ENCODE assay signal across 8 cellular contexts in the genomic region with DNA sequence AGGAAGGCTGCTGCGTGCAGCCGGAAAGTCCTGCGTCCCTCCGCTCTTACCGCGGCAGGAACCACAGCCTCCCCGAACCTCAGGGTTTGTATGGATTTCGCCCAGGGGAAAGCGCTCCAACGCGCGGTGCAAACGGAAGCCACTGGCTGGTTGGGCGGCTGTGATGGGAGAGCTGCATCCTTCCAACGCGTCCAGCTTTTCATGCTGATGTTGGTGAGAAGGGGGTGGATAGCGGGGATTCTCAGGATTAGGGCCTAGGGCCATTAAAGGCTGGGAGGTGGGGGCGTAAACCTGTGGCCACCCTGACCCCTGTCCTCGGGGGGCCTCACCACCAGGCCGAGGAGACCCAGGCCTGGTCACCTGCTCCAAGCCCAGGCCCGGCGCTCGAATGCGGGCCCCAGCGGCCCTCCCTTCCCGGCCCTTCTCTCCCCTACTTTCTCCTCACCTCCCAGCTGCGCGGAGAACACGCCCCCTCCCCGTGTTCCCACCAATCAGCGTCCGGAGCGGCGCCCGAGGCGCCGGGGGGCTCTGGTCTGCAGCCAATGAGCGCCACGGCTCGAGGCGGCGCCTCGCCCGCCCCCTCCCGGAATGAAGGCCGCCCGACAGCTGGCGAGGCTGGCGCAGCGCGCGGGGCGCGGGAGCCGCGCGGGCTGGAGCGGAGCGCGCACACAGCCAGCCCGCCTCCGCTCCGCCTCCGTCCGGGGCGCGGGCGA. TPM values are rescaled to one million over a fixed set of nuclear protein-coding genes. Genes with fewer than 3 reads are reported as not detected.
DNase-seq lines count a peak whose midpoint lies in the region; ATAC-seq and TF ChIP-seq lines count a peak whose summit lies in the region.

No MANE protein-coding gene starts in this region.

- H3K36me3 ChIP-seq in liver (ENCODE audit: control insufficient read depth in 4 of 4, insufficient read depth in 3 of 4, low read depth in 1 of 4, low read length in 3 of 4): peaks cover 2 to 13% (median 7%) of the 10 kb centered on the region in 4 donors

- no peaks in the 10 kb centered on the region for H3K27me3 ChIP-seq in liver (ENCODE audit: control insufficient read depth in 4 of 4, insufficient read depth in 4 of 4, low read length in 3 of 4)

- no peak overlapping the region for H3K9ac ChIP-seq in liver (ENCODE audit: low read depth in 1 of 2, low read length in 2 of 2)

- ATAC-seq in GM18867 (IDR thresholded peaks at IDR 0.05; ENCODE audit: unreplicated experiment) (peak; percentile 70), HG03135 (IDR thresholded peaks at IDR 0.05; ENCODE audit: unreplicated experiment) (peak; percentile 59)

- no peak overlapping the region for H3K27ac ChIP-seq in liver (ENCODE audit: low read depth in 1 of 2, low read length in 2 of 2)

- H3K27ac Mint-ChIP-seq in dendritic cell treated with granulocyte-macrophage colony-stimulating factor and Interleukin-4, amounts not matched to agents 40 ng/mL and 50 ng/mL, for 4 days: no peak overlapping the region

- peak overlapping the region; percentile 62 for H3K4me3 Mint-ChIP-seq in dendritic cell treated with granulocyte-macrophage colony-stimulating factor and Interleukin-4, amounts not matched to agents 40 ng/mL and 50 ng/mL, for 4 days

- CTCF ChIA-PET in AG04449 (lab: Yijun Ruan, JAX): interaction anchor here (0.8 to 1.1 kb wide), 2 partner anchors 22 to 460 kb away, joined by 3 read pairs; no protein-coding TSS in a partner anchor

- peak overlapping the region; percentile 57 for H3K4me3 ChIP-seq in AG04449 (ENCODE audit: low read depth, low read length)
- H3K4me3 ChIP-seq in liver (ENCODE audit: low read depth in 1 of 3, low read length in 3 of 3): peak overlapping the region; percentile 42 to 66 (median 56)

- peaks cover 21% of the 10 kb centered on the region for H3K36me3 Mint-ChIP-seq in dendritic cell treated with granulocyte-macrophage colony-stimulating factor and Interleukin-4, amounts not matched to agents 40 ng/mL and 50 ng/mL, for 4 days (ENCODE audit: low read depth)

- TF ChIP-seq RAD21 in liver (IDR thresholded peaks at IDR 0.05): no peak

- H3K9me3 ChIP-seq in liver (ENCODE audit: control insufficient read depth in 4 of 4, low read length in 3 of 4): no peaks in the 10 kb centered on the region

- H3K4me1 Mint-ChIP-seq in dendritic cell treated with granulocyte-macrophage colony-stimulating factor and Interleukin-4, amounts not matched to agents 40 ng/mL and 50 ng/mL, for 4 days (ENCODE audit: low read depth): peaks cover 22% of the 10 kb centered on the region

- H3K27me3 Mint-ChIP-seq in dendritic cell treated with granulocyte-macrophage colony-stimulating factor and Interleukin-4, amounts not matched to agents 40 ng/mL and 50 ng/mL, for 4 days: peaks cover 24% of the 10 kb centered on the region

- no peaks in the 10 kb centered on the region for H3K9me3 Mint-ChIP-seq in dendritic cell treated with granulocyte-macrophage colony-stimulating factor and Interleukin-4, amounts not matched to agents 40 ng/mL and 50 ng/mL, for 4 days

- intact Hi-C loops in dendritic cell treated with granulocyte-macrophage colony-stimulating factor and Interleukin-4, amounts not matched to agents 40 ng/mL and 50 ng/mL, for 4 days (cut with micrococcal nuclease): no loop called here

- POLR2A ChIA-PET in AG04449 (lab: Yijun Ruan, JAX): no interaction called here

- H3K4me1 ChIP-seq in liver (ENCODE audit: control insufficient read depth in 4 of 4, insufficient read depth in 4 of 4, low read length in 3 of 4): peaks cover 7 to 17% (median 12%) of the 10 kb centered on the region in 4 donors

- 8% methylated on average over 68 of the region's 68 CpGs for WGBS in liver

- no peak for DNase-seq in AG04449 (ENCODE audit: low read depth, low spot score)
- DNase-seq in NCI-H446 treated with DMSO at 0.1 percent for 48 hours (lab: John Stamatoyannopoulos, UW): peak; percentile 50
- DNase-seq in activated CD4-positive, alpha-beta T cell treated with anti-CD3 and anti-CD28 coated beads, Interleukin-2, amount 50 U/mL, for 4 hours: peak; percentile 79
- peak; percentile 78 for DNase-seq in stimulated activated CD4-positive, alpha-beta T cell treated with anti-CD3 and anti-CD28 coated beads, Interleukin-2, amount 100 ng/mL, for 4 hours (ENCODE audit: low read depth)

- TF ChIP-seq CTCF in AG04449 (IDR thresholded peaks at IDR 0.05; ENCODE audit: insufficient read depth, low read length, missing control alignments) (peak; percentile 15), liver (IDR thresholded peaks at IDR 0.05; ENCODE audit: low read depth, low read length, missing input control) (peak; percentile 24)

TF ChIP-seq in liver, 16 proteins besides CTCF, POLR2A, EP300 and RAD21:
- TF ChIP-seq FOXA2 (IDR thresholded peaks at IDR 0.05): no peak
- TF ChIP-seq SP1 (IDR thresholded peaks at IDR 0.05): peak; percentile 21

RNA-seq across cellular contexts. Expression of gene NANOS1, which starts 0.5 kb away (rescaled TPM):
- 1 to 10 TPM in 1 of 2 donors, under 1 TPM in 1; 0.08 to 1.1 TPM for total RNA-seq in liver
- under 1 TPM; 0.07 to 0.12 TPM for polyA plus RNA-seq in liver

RNA-seq across cellular contexts. Expression of gene EIF3A, which starts 51.6 kb away (rescaled TPM):
- 10 to 100 TPM; 54.1 to 88.9 TPM for total RNA-seq in liver
- polyA plus RNA-seq in liver: 10 to 100 TPM; 27.5 to 41.0 TPM
